ENCODE assay signal across 23 cellular contexts in genomic region chr5:75395277-75395676, GRCh38.
"Had no signal": no experiment of that assay in that cellular context is flagged by ENCODE, and none has a peak within 500 bp of the region (broad histone marks: within the 10 kb centered on the region; RNA-seq: fewer than 3 reads in every experiment).

No MANE protein-coding gene starts in this region.

- H3K27ac ChIP-seq: gastroesophageal sphincter, sigmoid colon, testis, uterus had no signal

- H3K27me3 ChIP-seq: gastroesophageal sphincter, sigmoid colon, testis, uterus had no signal

- H3K9me3 Mint-ChIP-seq: activated naive CD4-positive, alpha-beta T cell treated with anti-CD3 and anti-CD28 coated beads, Interleukin-2, amount 50 U/mL, for 72 hours; brain; dendritic cell treated with granulocyte-macrophage colony-stimulating factor and Interleukin-4, amounts not matched to agents 40 ng/mL and 50 ng/mL, for 4 days; naive B cell; stimulated activated naive B cell treated with anti-CD40 and anti-IgM and Interleukin-4, amounts not matched to agents 10 μg/mL and 1 μg/mL and 100 μg/mL, for 72 hours had no signal

- H3K4me1 ChIP-seq: gastroesophageal sphincter, sigmoid colon, testis, uterus had no signal

- H3K36me3 Mint-ChIP-seq: activated naive CD4-positive, alpha-beta T cell treated with anti-CD3 and anti-CD28 coated beads, Interleukin-2, amount 50 U/mL, for 72 hours had no signal

- H3K27me3 Mint-ChIP-seq: brain; dendritic cell treated with granulocyte-macrophage colony-stimulating factor and Interleukin-4, amounts not matched to agents 40 ng/mL and 50 ng/mL, for 4 days; naive B cell; progenitor cell of endocrine pancreas; stimulated activated naive B cell treated with anti-CD40 and anti-IgM and Interleukin-4, amounts not matched to agents 10 μg/mL and 1 μg/mL and 100 μg/mL, for 72 hours had no signal

- H3K36me3 ChIP-seq: uterus had no signal

- H3K4me3 Mint-ChIP-seq: activated CD8-positive, alpha-beta T cell treated with anti-CD3 and anti-CD28 coated beads, Interleukin-2, amount 10 ng/mL, durations not matched to agents 7 days and 5 days; brain; dendritic cell treated with granulocyte-macrophage colony-stimulating factor and Interleukin-4, amounts not matched to agents 40 ng/mL and 50 ng/mL, for 4 days; naive B cell; stimulated activated naive B cell treated with anti-CD40 and anti-IgM and Interleukin-4, amounts not matched to agents 10 μg/mL and 1 μg/mL and 100 μg/mL, for 72 hours had no signal

- H3K4me3 ChIP-seq: gastroesophageal sphincter, sigmoid colon, testis, uterus had no signal

- DNase-seq: activated CD4-positive, alpha-beta T cell treated with anti-CD3 and anti-CD28 coated beads, Interleukin-2, amount 50 U/mL, for 1 hour; activated CD4-positive, CD25-positive, alpha-beta regulatory T cell; activated CD8-positive, alpha-beta T cell treated with anti-CD3 and anti-CD28 coated beads, Interleukin-2, amount 10 ng/mL, durations not matched to agents 7 days and 5 days; activated gamma-delta T cell treated with Interleukin-2 at 50 U/mL for 16 hours; aorta; effector memory CD4-positive, alpha-beta T cell; head of caudate nucleus; hypothalamus; naive B cell; retina; sigmoid colon; stimulated activated CD4-positive, alpha-beta T cell treated with anti-CD3 and anti-CD28 coated beads, Interleukin-2, amount 100 ng/mL, for 48 hours; stimulated activated CD8-positive, alpha-beta memory T cell treated with anti-CD3 and anti-CD28 coated beads, Interleukin-4, amount 100 ng/mL, for 48 hours; stimulated activated naive B cell treated with anti-CD40 and anti-IgM and Interleukin-4, amounts not matched to agents 10 μg/mL and 1 μg/mL and 100 μg/mL, for 72 hours; T-helper 1 cell; testis; trophoblast cell; uterus had no signal

- ATAC-seq: activated CD8-positive, alpha-beta T cell treated with anti-CD3 and anti-CD28 coated beads, Interleukin-2, amount 10 ng/mL, durations not matched to agents 7 days and 5 days; activated naive CD4-positive, alpha-beta T cell treated with anti-CD3 and anti-CD28 coated beads, Interleukin-2, amount 50 U/mL, for 72 hours; gastroesophageal sphincter; stimulated activated naive B cell treated with anti-CD40 and anti-IgM and Interleukin-4, amounts not matched to agents 10 μg/mL and 1 μg/mL and 100 μg/mL, for 72 hours had no signal

- H3K27ac Mint-ChIP-seq: activated CD8-positive, alpha-beta T cell treated with anti-CD3 and anti-CD28 coated beads, Interleukin-2, amount 10 ng/mL, durations not matched to agents 7 days and 5 days; activated naive CD4-positive, alpha-beta T cell treated with anti-CD3 and anti-CD28 coated beads, Interleukin-2, amount 50 U/mL, for 72 hours; brain; dendritic cell treated with granulocyte-macrophage colony-stimulating factor and Interleukin-4, amounts not matched to agents 40 ng/mL and 50 ng/mL, for 4 days; naive B cell; progenitor cell of endocrine pancreas; stimulated activated naive B cell treated with anti-CD40 and anti-IgM and Interleukin-4, amounts not matched to agents 10 μg/mL and 1 μg/mL and 100 μg/mL, for 72 hours had no signal

- H3K9me3 ChIP-seq: gastroesophageal sphincter, sigmoid colon, testis, uterus had no signal

- H3K4me1 Mint-ChIP-seq: brain; naive B cell; stimulated activated naive B cell treated with anti-CD40 and anti-IgM and Interleukin-4, amounts not matched to agents 10 μg/mL and 1 μg/mL and 100 μg/mL, for 72 hours had no signal
